8 cellular contexts compared by ENCODE assay signal in genomic region chr10:84140036-84140379, GRCh38. TPM values are rescaled to one million over a fixed set of nuclear protein-coding genes. Genes with fewer than 3 reads are reported as not detected.
DNase-seq lines count a peak whose midpoint lies in the region; ATAC-seq, FAIRE-seq and TF ChIP-seq lines count a peak whose summit lies in the region.

No MANE protein-coding gene starts in this region.

- H4K20me1 ChIP-seq in hepatocyte (ENCODE audit: insufficient read depth, poor library complexity, severe bottlenecking): no peaks in the 10 kb centered on the region

- H3K27ac ChIP-seq in HL-60 (replicated peaks) (peak overlapping the region; percentile 93), hepatocyte (peak overlapping the region; percentile 95), small intestine (ENCODE audit: low read depth in 1 of 2, low read length in 1 of 2) (peak overlapping the region; percentile 93 to 100)

- FAIRE-seq in small intestine (lab: Jason Lieb, UNC): no peak

- DNase-seq in EH (ENCODE audit: low read depth) (peak; percentile 53), HL-60 (ENCODE audit: low read depth in 1 of 2, low spot score in 1 of 2) (no peak), adipocyte (ENCODE audit: low read depth) (peak; percentile 66), hepatocyte (ENCODE audit: low spot score) (peak; percentile 43), small intestine (no peak), GOT3 (lab: John Stamatoyannopoulos, UW) (no peak)

- H3K9me3 ChIP-seq in adipocyte (ENCODE audit: control insufficient read depth, low read length) (no peaks in the 10 kb centered on the region), hepatocyte (ENCODE audit: low read depth) (no peaks in the 10 kb centered on the region), small intestine (ENCODE audit: control insufficient read depth, low read depth) (no peaks in the 10 kb centered on the region)

- H2AFZ ChIP-seq in hepatocyte: peak overlapping the region; percentile 32

- H3K36me3 ChIP-seq in adipocyte (ENCODE audit: control insufficient read depth, insufficient read depth, low read length, severe bottlenecking) (peaks cover 38% of the 10 kb centered on the region), hepatocyte (replicated peaks; ENCODE audit: insufficient read depth, low read depth) (no peaks in the 10 kb centered on the region), small intestine (ENCODE audit: control insufficient read depth in 2 of 2, insufficient read depth in 2 of 2, low read length in 2 of 2) (peaks cover 3 to 12% of the 10 kb centered on the region in 2 donors)

- H3K9ac ChIP-seq in adipocyte (ENCODE audit: low read length): peak overlapping the region; percentile 99

- TF ChIP-seq CTCF in HL-60 (IDR thresholded peaks at IDR 0.05; ENCODE audit: insufficient read depth, low read length) (no peak), hepatocyte (IDR thresholded peaks at IDR 0.05; ENCODE audit: poor library complexity) (no peak)

- ATAC-seq in GM21529 (IDR thresholded peaks at IDR 0.05; ENCODE audit: unreplicated experiment) (no peak), GM19397 (IDR thresholded peaks at IDR 0.05; ENCODE audit: unreplicated experiment) (no peak)

- 16% methylated on average over 12 of the region's 12 CpGs for WGBS in hepatocyte (ENCODE audit: low lambda C conversion rate, missing lambda C conversion rate)
- WGBS in small intestine, 3 donors: 1 to 7% (median 6%) methylated on average over 12 of the region's 12 CpGs

- H3K4me3 ChIP-seq in HL-60 (replicated peaks; ENCODE audit: insufficient read depth, low read length): peak overlapping the region; percentile 74
- peak overlapping the region; percentile 100 for H3K4me3 ChIP-seq in adipocyte (ENCODE audit: low read length)
- H3K4me3 ChIP-seq in hepatocyte: peak overlapping the region; percentile 87
- H3K4me3 ChIP-seq in small intestine (ENCODE audit: low read depth in 1 of 2, low read length in 2 of 2): peak overlapping the region; percentile 74 to 79

- H3K27me3 ChIP-seq in HL-60 (ENCODE audit: insufficient read depth, poor library complexity, severe bottlenecking) (no peaks in the 10 kb centered on the region), adipocyte (replicated peaks; ENCODE audit: control insufficient read depth, insufficient read depth, low read length) (no peaks in the 10 kb centered on the region), hepatocyte (no peaks in the 10 kb centered on the region), small intestine (ENCODE audit: control insufficient read depth in 2 of 2, insufficient read depth in 2 of 2, low read length in 2 of 2) (no peaks in the 10 kb centered on the region)

- no peaks in the 10 kb centered on the region for H3K9me2 ChIP-seq in hepatocyte (replicated peaks; ENCODE audit: insufficient read depth)

- H3K4me1 ChIP-seq in adipocyte (ENCODE audit: control insufficient read depth, insufficient read depth, low read length) (peaks cover 21% of the 10 kb centered on the region), hepatocyte (ENCODE audit: insufficient read depth) (peaks cover 19% of the 10 kb centered on the region), small intestine (ENCODE audit: control insufficient read depth in 2 of 2, insufficient read depth in 1 of 2, low read depth in 1 of 2, low read length in 1 of 2) (peaks cover 4 to 11% of the 10 kb centered on the region in 2 donors)

- peaks cover 32% of the 10 kb centered on the region for H3K79me2 ChIP-seq in hepatocyte

- H3K4me2 ChIP-seq in hepatocyte: peak overlapping the region; percentile 91

RNA-seq across cellular contexts. Expression of gene GHITM, which starts 0.7 kb away (rescaled TPM):
- 273 and 274 TPM in 2 replicates for total RNA-seq in hepatocyte
- polyA plus RNA-seq in hepatocyte: 190 and 215 TPM in 2 replicates
- 100 to 1,000 TPM; 232 to 301 (median 256) TPM for polyA plus RNA-seq in small intestine

RNA-seq across cellular contexts. Expression of gene GPR15LG, which starts 33.6 kb away (rescaled TPM):
- 0.52 and 2.6 TPM in 2 replicates for total RNA-seq in hepatocyte
- 0.45 and 1.9 TPM in 2 replicates for polyA plus RNA-seq in hepatocyte
- polyA plus RNA-seq in small intestine: not detected

RNA-seq across cellular contexts. Expression of gene CDHR1, which starts 54.3 kb away (rescaled TPM):
- 0.03 and 0.24 TPM in 2 replicates for total RNA-seq in hepatocyte
- polyA plus RNA-seq in hepatocyte (0.17 TPM in 1 of 2 replicates, not detected in the other), small intestine (under 1 TPM in 1 of 3 donors, not detected in 2; 0.06 TPM)

Comparison
In these comparisons a context has a peak if more than half of its experiments do, and no peak if none do; other contexts are left out.
1. DNase-seq: peak in EH (single experiment), adipocyte (single experiment) and hepatocyte (single experiment); none in HL-60 (0 of 2), small intestine (single experiment) and GOT3 (single experiment).
2. Peak in every context shown above with its lines, with median percentiles within 50 percentile points of each other: H3K27ac ChIP-seq and H3K4me3 ChIP-seq.